18 cellular contexts compared by ENCODE assay signal in the genomic region with DNA sequence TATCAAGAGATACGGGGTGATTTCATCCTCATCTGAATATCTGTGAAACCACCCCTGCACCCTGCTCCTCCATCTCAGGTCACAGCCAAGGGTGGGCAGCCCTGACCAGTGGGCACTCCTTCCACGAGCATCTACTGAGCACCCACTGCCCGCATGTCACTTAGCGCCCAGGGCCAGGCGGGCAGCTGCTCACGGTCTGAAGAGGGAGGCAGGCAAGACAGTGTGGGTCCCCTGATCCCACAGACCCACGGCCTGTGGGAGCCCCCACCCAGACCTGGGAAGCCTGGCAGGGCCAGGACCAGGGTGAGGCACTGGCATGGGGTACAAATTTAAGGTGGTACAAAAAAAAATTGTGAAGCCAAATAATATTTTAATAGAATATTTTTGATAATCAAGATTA.
DNase-seq lines count a peak whose midpoint lies in the region; ATAC-seq and TF ChIP-seq lines count a peak whose summit lies in the region.
"Had no signal": no experiment of that assay in that cellular context is flagged by ENCODE, and none has a peak within 500 bp of the region (broad histone marks: within the 10 kb centered on the region; RNA-seq: fewer than 3 reads in every experiment).

No MANE protein-coding gene starts in this region.

- no peak overlapping the region for H3K27ac Mint-ChIP-seq in glutamatergic neuron (ENCODE audit: unreplicated experiment)

- peaks cover 1% of the 10 kb centered on the region for H3K4me1 Mint-ChIP-seq in glutamatergic neuron (ENCODE audit: low read depth, unreplicated experiment)

- 78 to 89% (median 87%) methylated on average over 7 of the region's 7 CpGs for WGBS in spleen, 5 donors

- H3K27me3 Mint-ChIP-seq in glutamatergic neuron (ENCODE audit: unreplicated experiment): peaks cover 15% of the 10 kb centered on the region

- TF ChIP-seq CTCF in glutamatergic neuron (IDR thresholded peaks at IDR 0.05; ENCODE audit: partially characterized antibody, unreplicated experiment) (no peak), lower lobe of right lung (IDR thresholded peaks at IDR 0.05) (no peak), spleen (IDR thresholded peaks at IDR 0.05 in 8 of 11, conservative IDR thresholded peaks at IDR 0.05 in 3 of 11) (no peak)

- no peak overlapping the region for H3K4me3 ChIP-seq in lower lobe of right lung
- no peak overlapping the region for H3K4me3 ChIP-seq in spleen
- H3K4me3 ChIP-seq: A549, GM23248 had no signal

- intact Hi-C loops in lower lobe of right lung (cut with DNase I): no loop called here
- intact Hi-C loops in spleen (cut with DNase I; ENCODE audit: low total_unique reads): no loop called here

- no peak overlapping the region for H3K4me3 Mint-ChIP-seq in glutamatergic neuron (ENCODE audit: unreplicated experiment)
- H3K4me3 Mint-ChIP-seq: CD4-positive, alpha-beta memory T cell had no signal

- H3K27ac ChIP-seq in lower lobe of right lung (no peak overlapping the region), spleen (no peak overlapping the region)
- H3K27ac ChIP-seq: 22Rv1, C4-2B, GM23248 had no signal

- peaks cover 6% of the 10 kb centered on the region for H3K9me3 Mint-ChIP-seq in glutamatergic neuron (ENCODE audit: unreplicated experiment)

- DNase-seq in activated effector memory CD4-positive, alpha-beta T cell treated with anti-CD3 and anti-CD28 coated beads, Interleukin-2, amount 50 U/mL, for 16 hours: peak; percentile 31
- no peak for DNase-seq in activated effector memory CD4-positive, alpha-beta T cell treated with Interleukin-2 at 50 U/mL for 16 hours
- DNase-seq in glutamatergic neuron: peak; percentile 1
- peak; percentile 18 for DNase-seq in lower lobe of right lung
- peak; percentile 38 for DNase-seq in spleen
- no peak for DNase-seq in NCI-H226
- DNase-seq in SK-N-DZ (ENCODE audit: low spot score): no peak
- DNase-seq in NCI-H146 (lab: John Stamatoyannopoulos, UW): no peak
- DNase-seq: AML-193; CD4-positive, alpha-beta memory T cell; DMS153; DMS79; GDM1; GM23248; HCEC 1CT had no signal

- no peak for TF ChIP-seq POLR2A in spleen (IDR thresholded peaks at IDR 0.05)

- H3K27me3 ChIP-seq in lower lobe of right lung (ENCODE audit: low read depth) (peaks cover 5% of the 10 kb centered on the region), spleen (replicated peaks in 1 of 7) (no peaks in the 10 kb centered on the region)

- H3K36me3 ChIP-seq in lower lobe of right lung: no peaks in the 10 kb centered on the region
- H3K36me3 ChIP-seq in spleen: no peaks in the 10 kb centered on the region

- no peak for ATAC-seq in lower lobe of right lung

- H3K4me1 ChIP-seq in lower lobe of right lung (no peaks in the 10 kb centered on the region), spleen (no peaks in the 10 kb centered on the region)

- peaks cover 5% of the 10 kb centered on the region for H3K36me3 Mint-ChIP-seq in glutamatergic neuron (ENCODE audit: unreplicated experiment)
- H3K36me3 Mint-ChIP-seq: CD4-positive, alpha-beta memory T cell had no signal

- no peaks in the 10 kb centered on the region for H3K9me3 ChIP-seq in lower lobe of right lung
- no peaks in the 10 kb centered on the region for H3K9me3 ChIP-seq in spleen
- H3K9me3 ChIP-seq: A549 had no signal

Comparison
In these comparisons a context has a peak if more than half of its experiments do, and no peak if none do; other contexts are left out.
1. DNase-seq: peak in activated effector memory CD4-positive, alpha-beta T cell treated with anti-CD3 and anti-CD28 coated beads, Interleukin-2, amount 50 U/mL, for 16 hours (single experiment), glutamatergic neuron (single experiment), lower lobe of right lung (single experiment) and spleen (single experiment); none in activated effector memory CD4-positive, alpha-beta T cell treated with Interleukin-2 at 50 U/mL for 16 hours (single experiment), NCI-H226 (single experiment), SK-N-DZ (single experiment) and NCI-H146 (single experiment).